In the genomic region with DNA sequence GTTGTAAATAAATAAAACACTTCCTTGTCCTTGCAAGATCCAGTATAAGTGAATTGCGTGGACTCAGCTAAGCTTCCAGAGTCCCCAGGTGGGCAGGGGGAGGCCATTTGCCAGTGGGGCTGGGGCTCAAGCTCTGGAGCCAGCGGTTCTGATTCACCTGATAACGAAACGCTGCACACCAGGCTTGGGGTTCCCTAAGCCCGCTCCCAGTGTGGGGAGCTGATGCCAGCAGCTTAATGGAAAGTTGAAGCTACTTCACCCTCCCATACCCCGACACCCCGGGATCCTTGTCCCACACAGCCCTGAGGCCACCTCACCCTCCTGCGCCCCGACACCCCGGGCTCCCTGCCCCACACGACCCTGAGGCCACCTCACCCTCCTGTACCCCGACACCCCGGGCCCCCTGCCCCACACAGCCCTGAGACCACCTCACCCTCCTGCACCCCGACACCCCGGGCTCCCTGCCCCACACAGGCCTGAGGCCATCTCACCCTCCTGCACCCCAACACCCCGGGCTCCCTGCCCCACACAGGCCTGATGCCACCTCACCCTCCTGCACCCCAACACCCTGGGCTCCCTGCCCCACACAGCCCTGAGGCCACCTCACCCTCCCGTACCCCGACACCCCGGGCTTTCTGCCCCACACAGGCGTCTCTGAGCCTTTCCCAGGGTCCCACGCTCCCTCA, we compare ENCODE assay signal across 14 cellular contexts. TPM values are rescaled to one million over a fixed set of nuclear protein-coding genes. Genes with fewer than 3 reads are reported as not detected.
A peak's percentile ranks its signal among the peaks of the same experiment; 100 is the strongest.
DNase-seq lines count a peak whose midpoint lies in the region; ATAC-seq and TF ChIP-seq lines count a peak whose summit lies in the region.
"Had no signal": no experiment of that assay in that cellular context is flagged by ENCODE, and none has a peak within 500 bp of the region (broad histone marks: within the 10 kb centered on the region; RNA-seq: fewer than 3 reads in every experiment).

No MANE protein-coding gene starts in this region.

- H3K27me3 Mint-ChIP-seq in nephron progenitor cell (ENCODE audit: low read depth, poor library complexity), result peaks cover 8% of the 10 kb centered on the region
- peaks cover 5% of the 10 kb centered on the region for H3K27me3 Mint-ChIP-seq in activated T-helper 2 cell treated with anti-CD3 and anti-CD28 coated beads, Interferon-gamma antibody, Interleukin-2, Interleukin-4, amounts not matched to agents 10 μg/mL and 5 μg/mL and 100 μg/mL, durations not matched to agents 14 hours and 24 hours and 36 hours (ENCODE audit: low read depth)

- H3K27me3 ChIP-seq in right cardiac atrium (ENCODE audit: control insufficient read depth, insufficient read depth) (no peaks in the 10 kb centered on the region), upper lobe of right lung (no peaks in the 10 kb centered on the region)
- H3K27me3 ChIP-seq: vagina had no signal

- no peaks in the 10 kb centered on the region for H3K36me3 Mint-ChIP-seq in nephron progenitor cell (ENCODE audit: low read depth)
- no peaks in the 10 kb centered on the region for H3K36me3 Mint-ChIP-seq in activated T-helper 2 cell treated with anti-CD3 and anti-CD28 coated beads, Interferon-gamma antibody, Interleukin-2, Interleukin-4, amounts not matched to agents 10 μg/mL and 5 μg/mL and 100 μg/mL, durations not matched to agents 14 hours and 24 hours and 36 hours (ENCODE audit: low read depth)
- H3K36me3 Mint-ChIP-seq: activated naive CD8-positive, alpha-beta T cell treated with anti-CD3 and anti-CD28 coated beads, Interleukin-2, amount 10 ng/mL, durations not matched to agents 7 days and 5 days; memory B cell had no signal

- no peaks in the 10 kb centered on the region for H3K36me3 ChIP-seq in upper lobe of right lung
- H3K36me3 ChIP-seq: vagina had no signal

- DNase-seq in right cardiac atrium (no peak), Right ventricle myocardium inferior (ENCODE audit: missing footprints) (no peak), choroid plexus epithelial cell (ENCODE audit: low read depth) (no peak), nephron progenitor cell (no peak), upper lobe of right lung (no peak), DMS153 (lab: John Stamatoyannopoulos, UW) (no peak), lower leg skin (ENCODE audit: low spot score in 2 of 2) (no peak)
- DNase-seq in activated T-helper 2 cell treated with anti-CD3 and anti-CD28 coated beads, Interferon-gamma antibody, Interleukin-2, Interleukin-4, amounts not matched to agents 10 μg/mL and 5 μg/mL and 100 μg/mL, durations not matched to agents 14 hours and 24 hours and 36 hours (ENCODE audit: low spot score), result no peak
- DNase-seq: activated naive CD8-positive, alpha-beta T cell treated with anti-CD3 and anti-CD28 coated beads, Interleukin-2, amount 10 ng/mL, durations not matched to agents 7 days and 5 days; effector CD8-positive, alpha-beta T cell had no signal

- H3K4me1 ChIP-seq in right cardiac atrium (ENCODE audit: control insufficient read depth, insufficient read depth, low read length) (no peaks in the 10 kb centered on the region), upper lobe of right lung (peaks cover 11% of the 10 kb centered on the region)

- H3K9me3 Mint-ChIP-seq in nephron progenitor cell, result peaks cover 3% of the 10 kb centered on the region
- no peaks in the 10 kb centered on the region for H3K9me3 Mint-ChIP-seq in activated T-helper 2 cell treated with anti-CD3 and anti-CD28 coated beads, Interferon-gamma antibody, Interleukin-2, Interleukin-4, amounts not matched to agents 10 μg/mL and 5 μg/mL and 100 μg/mL, durations not matched to agents 14 hours and 24 hours and 36 hours
- H3K9me3 Mint-ChIP-seq: activated naive CD8-positive, alpha-beta T cell treated with anti-CD3 and anti-CD28 coated beads, Interleukin-2, amount 10 ng/mL, durations not matched to agents 7 days and 5 days; memory B cell had no signal

- H3K4me1 Mint-ChIP-seq in nephron progenitor cell, result peaks cover 32% of the 10 kb centered on the region
- H3K4me1 Mint-ChIP-seq in activated T-helper 2 cell treated with anti-CD3 and anti-CD28 coated beads, Interferon-gamma antibody, Interleukin-2, Interleukin-4, amounts not matched to agents 10 μg/mL and 5 μg/mL and 100 μg/mL, durations not matched to agents 14 hours and 24 hours and 36 hours (ENCODE audit: low read depth), result no peaks in the 10 kb centered on the region
- H3K4me1 Mint-ChIP-seq: activated naive CD8-positive, alpha-beta T cell treated with anti-CD3 and anti-CD28 coated beads, Interleukin-2, amount 10 ng/mL, durations not matched to agents 7 days and 5 days had no signal

- intact Hi-C loops in right cardiac atrium (cut with DNase I) (no loop called here), Right ventricle myocardium inferior (cut with DNase I) (no loop called here), upper lobe of right lung (cut with DNase I) (no loop called here), lower leg skin (cut with DNase I; ENCODE audit: low total_unique reads) (no loop called here)
- intact Hi-C loops in activated T-helper 2 cell treated with anti-CD3 and anti-CD28 coated beads, Interferon-gamma antibody, Interleukin-2, Interleukin-4, amounts not matched to agents 10 μg/mL and 5 μg/mL and 100 μg/mL, durations not matched to agents 14 hours and 24 hours and 36 hours (cut with micrococcal nuclease), result no loop called here

- H3K9me3 ChIP-seq in right cardiac atrium (ENCODE audit: control insufficient read depth, low read length) (no peaks in the 10 kb centered on the region), upper lobe of right lung (no peaks in the 10 kb centered on the region)
- H3K9me3 ChIP-seq: vagina had no signal

- ATAC-seq in right cardiac atrium, result peak; percentile 7 to 17
- ATAC-seq in Right ventricle myocardium inferior, result no peak
- peak; percentile 4 for ATAC-seq in upper lobe of right lung

- H3K27ac ChIP-seq in right cardiac atrium (ENCODE audit: low read length), result no peak overlapping the region
- no peak overlapping the region for H3K27ac ChIP-seq in upper lobe of right lung
- H3K27ac ChIP-seq: vagina had no signal

- WGBS in right cardiac atrium, result 80% methylated on average over 21 of the region's 21 CpGs
- WGBS in lower leg skin, 2 donors, result 62 to 65% methylated on average over 21 of the region's 21 CpGs

- TF ChIP-seq POLR2A in lower leg skin (IDR thresholded peaks at IDR 0.05), result no peak

- no peak for TF ChIP-seq CTCF in choroid plexus epithelial cell (conservative IDR thresholded peaks at IDR 0.05; ENCODE audit: low read depth, low read length)
- no peak for TF ChIP-seq CTCF in nephron progenitor cell (IDR thresholded peaks at IDR 0.05)
- no peak for TF ChIP-seq CTCF in upper lobe of right lung (IDR thresholded peaks at IDR 0.05)
- TF ChIP-seq CTCF in lower leg skin (IDR thresholded peaks at IDR 0.05), result no peak

- H3K27ac Mint-ChIP-seq in nephron progenitor cell, result peak overlapping the region; percentile 96
- no peak overlapping the region for H3K27ac Mint-ChIP-seq in activated T-helper 2 cell treated with anti-CD3 and anti-CD28 coated beads, Interferon-gamma antibody, Interleukin-2, Interleukin-4, amounts not matched to agents 10 μg/mL and 5 μg/mL and 100 μg/mL, durations not matched to agents 14 hours and 24 hours and 36 hours
- H3K27ac Mint-ChIP-seq: activated naive CD8-positive, alpha-beta T cell treated with anti-CD3 and anti-CD28 coated beads, Interleukin-2, amount 10 ng/mL, durations not matched to agents 7 days and 5 days; memory B cell had no signal

- no peak overlapping the region for H3K4me3 Mint-ChIP-seq in nephron progenitor cell
- H3K4me3 Mint-ChIP-seq in activated T-helper 2 cell treated with anti-CD3 and anti-CD28 coated beads, Interferon-gamma antibody, Interleukin-2, Interleukin-4, amounts not matched to agents 10 μg/mL and 5 μg/mL and 100 μg/mL, durations not matched to agents 14 hours and 24 hours and 36 hours (ENCODE audit: low read depth), result no peak overlapping the region
- H3K4me3 Mint-ChIP-seq: activated naive CD8-positive, alpha-beta T cell treated with anti-CD3 and anti-CD28 coated beads, Interleukin-2, amount 10 ng/mL, durations not matched to agents 7 days and 5 days had no signal

- H3K4me3 ChIP-seq in right cardiac atrium (ENCODE audit: low read length) (no peak overlapping the region), choroid plexus epithelial cell (ENCODE audit: low read depth, low read length) (peak overlapping the region; percentile 47), upper lobe of right lung (peak overlapping the region; percentile 43), lower leg skin (ENCODE audit: low read depth, poor library complexity, severe bottlenecking) (no peak overlapping the region)

RNA-seq across cellular contexts. Expression of a gene that starts 30.8 kb away (rescaled TPM):
- total RNA-seq in right cardiac atrium, result not detected
- polyA plus RNA-seq in right cardiac atrium, result not detected
- not detected for total RNA-seq in Right ventricle myocardium inferior
- not detected for total RNA-seq in upper lobe of right lung
- not detected in 2 replicates for total RNA-seq in activated T-helper 2 cell treated with anti-CD3 and anti-CD28 coated beads, Interferon-gamma antibody, Interleukin-2, Interleukin-4, amounts not matched to agents 10 μg/mL and 5 μg/mL and 100 μg/mL, durations not matched to agents 14 hours and 24 hours and 36 hours
- under 1 TPM in 1 of 4 donors, not detected in 3; 0.15 TPM for total RNA-seq in lower leg skin
- total RNA-seq: activated naive CD8-positive, alpha-beta T cell treated with anti-CD3 and anti-CD28 coated beads, Interleukin-2, amount 10 ng/mL, durations not matched to agents 7 days and 5 days; renal cortical epithelial cell; vagina had no signal
- polyA plus RNA-seq: AG04450 had no signal

RNA-seq across cellular contexts. Expression of a gene that starts 30.9 kb away (rescaled TPM):
- total RNA-seq in right cardiac atrium (under 1 TPM in 2 of 4 donors, not detected in 2; 0.12 to 0.17 TPM), Right ventricle myocardium inferior (0.32 TPM), upper lobe of right lung (0.20 TPM), lower leg skin (under 1 TPM in 1 of 4 donors, not detected in 3; 0.39 TPM)
- polyA plus RNA-seq in right cardiac atrium, result 0.07 TPM
- not detected in 2 replicates for total RNA-seq in activated T-helper 2 cell treated with anti-CD3 and anti-CD28 coated beads, Interferon-gamma antibody, Interleukin-2, Interleukin-4, amounts not matched to agents 10 μg/mL and 5 μg/mL and 100 μg/mL, durations not matched to agents 14 hours and 24 hours and 36 hours
- total RNA-seq: activated naive CD8-positive, alpha-beta T cell treated with anti-CD3 and anti-CD28 coated beads, Interleukin-2, amount 10 ng/mL, durations not matched to agents 7 days and 5 days; vagina had no signal
- polyA plus RNA-seq: AG04450 had no signal

RNA-seq across cellular contexts. Expression of a gene that starts 50.1 kb away (rescaled TPM):
- total RNA-seq in right cardiac atrium (10 to 100 TPM; 14.0 to 18.7 (median 15.9) TPM), Right ventricle myocardium inferior (16.6 TPM), upper lobe of right lung (22.4 TPM), lower leg skin (10 to 100 TPM; 31.4 to 39.7 (median 35.0) TPM)
- polyA plus RNA-seq in right cardiac atrium, result 14.6 TPM
- total RNA-seq in activated T-helper 2 cell treated with anti-CD3 and anti-CD28 coated beads, Interferon-gamma antibody, Interleukin-2, Interleukin-4, amounts not matched to agents 10 μg/mL and 5 μg/mL and 100 μg/mL, durations not matched to agents 14 hours and 24 hours and 36 hours, result 58.3 and 63.2 TPM in 2 replicates

Comparison
In these comparisons a context has a peak if more than half of its experiments do, and no peak if none do; other contexts are left out.
1. H3K4me3 ChIP-seq: peak in choroid plexus epithelial cell (single experiment) and upper lobe of right lung (single experiment); none in right cardiac atrium (single experiment) and lower leg skin (single experiment).